In the genomic region with DNA sequence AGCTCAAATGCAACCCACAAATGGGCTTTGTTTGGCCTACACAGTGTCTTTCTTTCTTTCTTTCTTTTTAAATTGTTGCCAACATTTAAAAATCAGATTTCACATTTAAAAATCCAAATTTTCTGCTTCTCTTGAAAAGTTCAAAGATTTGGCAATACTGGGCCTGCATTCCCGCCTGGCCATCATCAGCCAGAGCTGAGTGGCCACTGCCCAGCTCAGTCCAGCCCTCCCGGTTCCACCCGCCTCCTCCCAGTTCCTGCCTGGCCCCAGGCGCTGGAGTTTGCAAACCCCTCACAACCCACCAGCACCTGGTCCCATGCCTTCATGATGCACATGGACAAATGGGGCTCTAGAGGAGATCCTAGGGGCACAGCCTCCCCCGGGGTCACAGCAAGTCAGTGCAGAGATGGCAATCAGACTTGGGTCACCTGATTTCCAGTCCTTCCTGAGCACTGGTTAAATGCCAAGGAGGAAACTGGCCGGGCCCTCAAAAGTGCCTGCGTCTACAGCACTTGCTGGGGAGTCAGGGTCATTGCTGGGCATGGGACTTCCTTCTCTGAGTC, we compare ENCODE assay signal across 1 cellular context.
TF ChIP-seq lines count a peak whose summit lies in the region.

No MANE protein-coding gene starts in this region.

TF ChIP-seq in K562, 482 proteins besides CTCF, POLR2A, EP300 and RAD21:
- peak; percentile 7; the same call in 1 of the 2 replicates for TF ChIP-seq FOSL1 (tag; conservative IDR thresholded peaks at IDR 0.05)
- TF ChIP-seq ZNF445 (CRISPR knock-in tag; IDR thresholded peaks at IDR 0.05; ENCODE audit: low read depth) = no peak
- 0 out of 2 replicates have a peak, but pooled peaks have one; percentile 32 for TF ChIP-seq BHLHE40 (IDR thresholded peaks at IDR 0.05; ENCODE audit: low read length)
